In genomic region chr1:54488065-54488750, GRCh38 we compare ENCODE assay signal across 8 cellular contexts. TPM values are rescaled to one million over a fixed set of nuclear protein-coding genes. Genes with fewer than 3 reads are reported as not detected.
DNase-seq lines count a peak whose midpoint lies in the region; ATAC-seq and TF ChIP-seq lines count a peak whose summit lies in the region.

No MANE protein-coding gene starts in this region.

- H3K4me1 ChIP-seq in right atrium auricular region = peaks cover 0 to 31% of the 10 kb centered on the region in 2 donors

- H3K27ac ChIP-seq in right atrium auricular region = peak overlapping the region; percentile 86 to 89

- peaks cover 11% of the 10 kb centered on the region for H3K27me3 ChIP-seq in H7 (ENCODE audit: control insufficient read depth, insufficient read depth, low read length)
- H3K27me3 ChIP-seq in right atrium auricular region = no peaks in the 10 kb centered on the region

- H3K9me3 ChIP-seq in T-helper 17 cell (ENCODE audit: control insufficient read depth, low read length, poor library complexity, severe bottlenecking) = no peaks in the 10 kb centered on the region
- H3K9me3 ChIP-seq in right atrium auricular region = no peaks in the 10 kb centered on the region

- peak; percentile 59 for ATAC-seq in T-helper 17 cell

- no peaks in the 10 kb centered on the region for H3K27me3 Mint-ChIP-seq in T-helper 17 cell

- peak overlapping the region; percentile 51 for H3K4me3 ChIP-seq in H7 (ENCODE audit: insufficient read depth, low read depth, low read length)
- H3K4me3 ChIP-seq in right atrium auricular region = peak overlapping the region; percentile 50 to 69

- H3K36me3 Mint-ChIP-seq in T-helper 17 cell (ENCODE audit: low read depth) = peaks cover 2% of the 10 kb centered on the region

- peaks cover 35% of the 10 kb centered on the region for H3K4me1 Mint-ChIP-seq in T-helper 17 cell

- peak overlapping the region; percentile 75 for H3K27ac Mint-ChIP-seq in T-helper 17 cell

- peak overlapping the region; percentile 92 for H3K4me3 Mint-ChIP-seq in T-helper 17 cell

- DNase-seq in DMS153 treated with DMSO at 0.1 percent for 48 hours (lab: John Stamatoyannopoulos, UW; ENCODE audit: unreplicated experiment) (peak; percentile 91), H7 (peak; percentile 98), NCI-H1436 treated with DMSO at 0.1 percent for 48 hours (lab: John Stamatoyannopoulos, UW) (peak; percentile 56), T-helper 17 cell (peak; percentile 58 to 73 (median 70)), anterior cingulate cortex (lab: John Stamatoyannopoulos, UW) (peak; percentile 49 to 92 (median 85)), right atrium auricular region (ENCODE audit: low spot score) (peak; percentile 93), pulmonary artery endothelial cell (ENCODE audit: low read depth, low spot score) (peak; percentile 35), ureter (ENCODE audit: low spot score) (peak; percentile 95)

- H3K36me3 ChIP-seq in H7 (replicated peaks; ENCODE audit: control insufficient read depth, insufficient read depth, low read length) (no peaks in the 10 kb centered on the region), right atrium auricular region (no peaks in the 10 kb centered on the region)

- peak in 1 of 2 donors; percentile 41 for TF ChIP-seq CTCF in right atrium auricular region (IDR thresholded peaks at IDR 0.05)

RNA-seq across cellular contexts. Expression of gene ACOT11, which starts 59.8 kb away (rescaled TPM):
- total RNA-seq in H7 (2014; rRNA removed; shearing (Covaris generic)) = 5.0 and 5.4 TPM in 2 replicates
- total RNA-seq in T-helper 17 cell (under 1 TPM; 0.67 to 0.78 TPM), right atrium auricular region (10 to 100 TPM in 1 of 2 donors, 1 to 10 TPM in 1; 9.1 to 27.0 TPM), pulmonary artery endothelial cell (3.2 and 3.8 TPM in 2 replicates), ureter (53.7 TPM)

Comparison
In these comparisons a context has a peak if more than half of its experiments do, and no peak if none do; other contexts are left out.
1. Peak in every context shown above with its lines: DNase-seq, ATAC-seq, H3K4me3 ChIP-seq and H3K27ac ChIP-seq.
2. DNase-seq: peak in every context shown above with its lines; median percentile 98 in H7; 95 in ureter; 93 in right atrium auricular region; 91 in DMS153 treated with DMSO at 0.1 percent for 48 hours; 85 in anterior cingulate cortex; 70 in T-helper 17 cell; 56 in NCI-H1436 treated with DMSO at 0.1 percent for 48 hours; 35 in pulmonary artery endothelial cell.